10 cellular contexts compared by ENCODE assay signal in the genomic region with DNA sequence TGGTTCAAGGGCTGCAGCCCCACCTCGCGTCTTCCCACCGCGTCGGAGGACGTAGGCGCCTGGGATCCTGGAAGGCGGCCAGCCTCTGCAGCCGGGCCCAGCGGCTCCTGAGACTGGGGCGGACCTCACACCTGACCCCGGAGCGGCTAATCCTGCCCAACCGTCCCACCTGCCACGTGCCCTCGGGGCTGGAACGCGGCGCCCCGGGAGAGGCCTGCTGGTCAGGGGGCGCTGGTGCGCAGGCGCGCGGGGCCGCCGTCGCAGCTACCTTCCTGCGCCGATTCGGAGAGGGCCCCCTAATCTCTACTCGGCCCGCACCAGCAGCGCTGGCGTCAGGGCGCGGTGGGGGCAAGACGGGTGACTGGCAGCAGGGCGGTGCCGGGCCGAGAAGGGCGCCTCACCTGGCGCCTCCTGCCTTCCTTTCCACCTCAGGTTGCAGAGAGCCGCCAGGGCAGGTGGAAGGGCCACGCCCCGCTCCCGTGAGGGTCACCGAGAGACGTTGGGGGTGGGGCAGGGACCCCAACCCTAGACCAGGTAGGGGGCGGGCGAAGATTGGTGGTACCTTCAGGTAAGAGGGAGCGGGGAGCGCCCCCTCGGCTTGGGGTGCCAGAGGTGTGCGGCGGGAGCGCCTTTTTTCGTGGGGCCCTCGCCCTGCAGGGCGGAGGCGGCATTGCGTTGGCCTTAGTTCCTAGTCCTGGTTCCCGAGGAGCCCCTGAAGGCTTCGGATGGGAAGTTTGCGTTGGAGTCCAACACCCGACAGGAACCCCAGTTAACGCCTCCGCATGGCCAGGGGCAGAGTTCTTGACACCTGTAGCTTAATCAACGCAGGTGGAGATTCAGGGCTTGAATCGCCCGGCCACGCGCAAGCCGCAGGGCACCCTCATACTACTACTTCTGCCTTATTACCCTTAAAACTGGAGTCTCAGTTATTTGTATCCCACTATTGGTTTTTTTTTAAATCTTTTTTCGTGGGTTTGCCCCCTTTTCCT. TPM values are rescaled to one million over a fixed set of nuclear protein-coding genes. Genes with fewer than 3 reads are reported as not detected.
DNase-seq lines count a peak whose midpoint lies in the region; ATAC-seq and TF ChIP-seq lines count a peak whose summit lies in the region.
"Had no signal": no experiment of that assay in that cellular context is flagged by ENCODE, and none has a peak within 500 bp of the region (broad histone marks: within the 10 kb centered on the region; RNA-seq: fewer than 3 reads in every experiment).

A gene with protein sequence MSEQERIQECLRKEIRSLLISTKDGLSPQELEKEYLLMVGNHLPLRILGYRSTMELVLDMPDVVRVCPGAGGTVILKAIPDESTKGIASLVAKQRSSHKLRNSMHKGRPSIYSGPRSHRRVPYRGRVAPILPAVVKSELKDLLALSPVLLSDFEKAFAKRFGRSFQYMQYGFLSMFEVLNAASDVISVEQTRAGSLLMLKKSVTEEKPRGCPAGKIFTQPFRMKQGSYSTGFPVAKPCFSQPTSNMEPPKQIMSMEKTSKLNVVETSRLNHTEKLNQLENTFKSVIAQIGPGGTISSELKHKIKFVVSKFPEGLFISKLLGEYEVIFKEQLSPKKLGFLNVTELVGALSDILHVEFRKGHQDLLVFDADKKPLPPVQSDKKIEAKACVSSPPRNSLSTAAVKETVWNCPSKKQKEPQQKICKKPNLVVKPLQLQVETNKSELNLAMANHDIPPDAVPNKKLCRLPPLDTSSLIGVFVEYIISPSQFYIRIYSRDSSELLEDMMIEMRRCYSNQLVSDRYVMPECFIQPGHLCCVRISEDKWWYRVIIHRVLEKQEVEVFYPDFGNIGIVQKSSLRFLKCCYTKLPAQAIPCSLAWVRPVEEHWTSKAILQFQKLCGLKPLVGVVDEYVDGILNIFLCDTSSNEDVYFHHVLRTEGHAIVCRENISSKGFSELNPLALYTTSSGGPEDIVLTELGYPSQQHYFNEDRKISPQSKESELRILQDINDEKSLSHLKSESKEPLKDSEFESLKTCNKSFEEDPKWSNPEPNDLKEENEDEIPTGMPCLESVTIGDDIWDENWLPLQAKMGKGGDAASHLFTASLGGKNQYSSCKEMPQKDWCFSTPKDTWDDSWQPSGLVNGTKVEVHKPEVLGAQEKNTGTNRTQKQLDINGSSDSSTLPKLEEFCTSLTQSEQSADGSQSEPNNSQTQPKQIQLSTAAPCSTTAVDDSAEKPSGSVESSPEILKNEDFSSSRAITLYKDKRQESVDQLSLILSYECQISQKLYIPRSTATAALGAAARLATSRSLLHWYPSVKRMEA (plus strand): TSS at position 241 of the 989 bp plus-strand sequence. CDS start 784 bp downstream, outside the sequence.

- intact Hi-C loops in CD4-positive, alpha-beta T cell (cut with DNase I, micrococcal nuclease), result no loop called here

- peak within 1 kb of the TSS; percentile 41; the same call in 1 of the 2 replicates for H3K4me2 ChIP-seq in SK-N-SH

- H3K9ac ChIP-seq in SK-N-SH (no peak within 1 kb of the TSS), iPS-15b (ENCODE audit: low read depth, low read length) (no peak within 1 kb of the TSS)

- no peak for TF ChIP-seq CTCF in SK-N-SH (IDR thresholded peaks at IDR 0.05)
- no peak for TF ChIP-seq CTCF in CD4-positive, alpha-beta T cell (IDR thresholded peaks at IDR 0.05)

- H3K27ac ChIP-seq in SK-N-SH (ENCODE audit: low read depth in 2 of 2, low read length in 1 of 2), result no peak within 1 kb of the TSS
- H3K27ac ChIP-seq in CD4-positive, alpha-beta T cell (ENCODE audit: low read depth, low read length), result no peak within 1 kb of the TSS

- no peaks in the 10 kb centered on the region for H3K9me2 ChIP-seq in SK-N-SH

- H3K4me1 ChIP-seq in SK-N-SH (ENCODE audit: control insufficient read depth in 1 of 2, insufficient read depth in 2 of 2, low read depth in 1 of 2, low read length in 1 of 2) (no peaks in the 10 kb centered on the region; a peak in 1 of 4 replicates), iPS-15b (ENCODE audit: control insufficient read depth, insufficient read depth, low read length) (peaks cover 2% of the 10 kb centered on the region)

- TF ChIP-seq EP300 in SK-N-SH (IDR thresholded peaks at IDR 0.05; ENCODE audit: borderline replicate concordance in 1 of 2, low read depth in 1 of 2, low read length in 1 of 2), result no peak

- H3K27ac Mint-ChIP-seq in stimulated activated memory B cell treated with anti-CD40 and anti-IgM and Interleukin-4, amounts not matched to agents 10 μg/mL and 1 μg/mL and 100 μg/mL, for 72 hours, result no peak within 1 kb of the TSS
- no peak within 1 kb of the TSS for H3K27ac Mint-ChIP-seq in CD4-positive, alpha-beta T cell

- no peak within 1 kb of the TSS for H2AFZ ChIP-seq in SK-N-SH (ENCODE audit: low read depth)

- DNase-seq in NCI-H1436 (lab: John Stamatoyannopoulos, UW), result peak; percentile 9
- no peak for DNase-seq in NCI-H1436 treated with DMSO at 0.1 percent for 48 hours (lab: John Stamatoyannopoulos, UW)
- DNase-seq in SK-N-SH, result peak; percentile 86
- DNase-seq in CD4-positive, alpha-beta T cell, result no peak
- no peak for DNase-seq in Ammon's horn (ENCODE audit: low spot score)
- no peak for DNase-seq in 8988T
- DNase-seq: Kasumi-1 had no signal

- no peaks in the 10 kb centered on the region for H3K36me3 Mint-ChIP-seq in stimulated activated memory B cell treated with anti-CD40 and anti-IgM and Interleukin-4, amounts not matched to agents 10 μg/mL and 1 μg/mL and 100 μg/mL, for 72 hours
- H3K36me3 Mint-ChIP-seq in CD4-positive, alpha-beta T cell (ENCODE audit: low read depth), result no peaks in the 10 kb centered on the region

- H3K4me3 ChIP-seq in SK-N-SH (ENCODE audit: low read depth in 2 of 2, low read length in 1 of 2) (peak within 1 kb of the TSS in 1 of 2 experiments; percentile 25; a peak in 1 of 4 replicates), iPS-15b (ENCODE audit: low read depth, low read length) (peak within 1 kb of the TSS; percentile 30)

- CTCF ChIA-PET in SK-N-SH (lab: Yijun Ruan, JAX), result interaction anchor here (0.5 to 2.2 kb wide), 2 partner anchors 223 to 661 kb away, joined by 3 to 8 read pairs; no protein-coding TSS in a partner anchor
- CTCF ChIA-PET in CD4-positive, alpha-beta T cell (lab: Charles Lee), result no interaction called here

- H3K36me3 ChIP-seq in SK-N-SH (replicated peaks in 1 of 2; ENCODE audit: control insufficient read depth in 1 of 2, insufficient read depth in 2 of 2, low read length in 1 of 2) (no peaks in the 10 kb centered on the region), iPS-15b (ENCODE audit: control insufficient read depth, insufficient read depth, low read length) (no peaks in the 10 kb centered on the region)

- no peaks in the 10 kb centered on the region; the same call in 1 of the 2 replicates for H3K27me3 ChIP-seq in SK-N-SH (ENCODE audit: insufficient read depth)
- peaks cover 63% of the 10 kb centered on the region for H3K27me3 ChIP-seq in iPS-15b (ENCODE audit: control insufficient read depth, insufficient read depth, low read length)
- H3K27me3 ChIP-seq in CD4-positive, alpha-beta T cell (ENCODE audit: control insufficient read depth, insufficient read depth, low read length), result peaks cover 29% of the 10 kb centered on the region

- POLR2A ChIA-PET in SK-N-SH (lab: Yijun Ruan, JAX), result no interaction called here
- POLR2A ChIA-PET in CD4-positive, alpha-beta T cell (lab: Charles Lee), result interaction anchor here (0.6 kb wide), 1 partner anchor 1981 kb away, joined by 3 read pairs; no protein-coding TSS in a partner anchor

- TF ChIP-seq RAD21 in SK-N-SH (IDR thresholded peaks at IDR 0.05; ENCODE audit: low read length), result no peak

- H3K9me3 ChIP-seq in SK-N-SH, result no peaks in the 10 kb centered on the region
- H3K9me3 ChIP-seq in iPS-15b (ENCODE audit: control insufficient read depth, insufficient read depth, low read length), result no peaks in the 10 kb centered on the region
- H3K9me3 ChIP-seq in CD4-positive, alpha-beta T cell (ENCODE audit: control insufficient read depth, low read length), result no peaks in the 10 kb centered on the region

- peak; percentile 42 for ATAC-seq in stimulated activated memory B cell treated with anti-CD40 and anti-IgM and Interleukin-4, amounts not matched to agents 10 μg/mL and 1 μg/mL and 100 μg/mL, for 72 hours
- no peak for ATAC-seq in CD4-positive, alpha-beta T cell (ENCODE audit: poor library complexity)

- no peaks in the 10 kb centered on the region for H3F3A ChIP-seq in SK-N-SH (replicated peaks; ENCODE audit: insufficient read depth)

- H3K4me3 Mint-ChIP-seq in stimulated activated memory B cell treated with anti-CD40 and anti-IgM and Interleukin-4, amounts not matched to agents 10 μg/mL and 1 μg/mL and 100 μg/mL, for 72 hours, result no peak within 1 kb of the TSS
- no peak within 1 kb of the TSS for H3K4me3 Mint-ChIP-seq in CD4-positive, alpha-beta T cell

- H3K27me3 Mint-ChIP-seq in stimulated activated memory B cell treated with anti-CD40 and anti-IgM and Interleukin-4, amounts not matched to agents 10 μg/mL and 1 μg/mL and 100 μg/mL, for 72 hours, result peaks cover 52% of the 10 kb centered on the region
- H3K27me3 Mint-ChIP-seq in CD4-positive, alpha-beta T cell, result peaks cover 73% of the 10 kb centered on the region

- no peaks in the 10 kb centered on the region for H4K20me1 ChIP-seq in SK-N-SH (ENCODE audit: insufficient read depth)

- H3K4me1 Mint-ChIP-seq in stimulated activated memory B cell treated with anti-CD40 and anti-IgM and Interleukin-4, amounts not matched to agents 10 μg/mL and 1 μg/mL and 100 μg/mL, for 72 hours, result no peaks in the 10 kb centered on the region
- no peaks in the 10 kb centered on the region for H3K4me1 Mint-ChIP-seq in CD4-positive, alpha-beta T cell (ENCODE audit: low read depth)

- WGBS in SK-N-SH (ENCODE audit: low lambda C conversion rate), result 61% methylated on average over 27 of the region's 75 CpGs

- no peaks in the 10 kb centered on the region for H3K79me2 ChIP-seq in SK-N-SH (ENCODE audit: insufficient read depth)

- H3K9me3 Mint-ChIP-seq in stimulated activated memory B cell treated with anti-CD40 and anti-IgM and Interleukin-4, amounts not matched to agents 10 μg/mL and 1 μg/mL and 100 μg/mL, for 72 hours, result no peaks in the 10 kb centered on the region
- no peaks in the 10 kb centered on the region for H3K9me3 Mint-ChIP-seq in CD4-positive, alpha-beta T cell

TF ChIP-seq in SK-N-SH, 30 proteins besides CTCF, POLR2A, EP300 and RAD21:
- TF ChIP-seq MEF2A (IDR thresholded peaks at IDR 0.05; ENCODE audit: borderline replicate concordance, low read depth), result no peak
- TF ChIP-seq NRF1 (IDR thresholded peaks at IDR 0.05; ENCODE audit: low read depth, low read length), result 0 out of 2 replicates have a peak, but pooled peaks have one; percentile 33

RNA-seq across cellular contexts. Expression of the gene that starts here (rescaled TPM):
- polyA plus RNA-seq in SK-N-SH (2012; rRNA removed), result not detected in 2 replicates
- polyA plus RNA-seq in SK-N-SH (2012; cell fraction: cytosol; rRNA removed), result not detected in 2 replicates
- not detected in 2 replicates for polyA plus RNA-seq in SK-N-SH (2012; cell fraction: nucleus; rRNA removed)
- not detected for total RNA-seq in CD4-positive, alpha-beta T cell
- total RNA-seq: fibroblast of lung had no signal
- polyA plus RNA-seq: fibroblast of lung had no signal

Comparison
In these comparisons a context has a peak if more than half of its experiments do, and no peak if none do; other contexts are left out.
1. Peak in DNase-seq and H3K4me2 ChIP-seq in SK-N-SH; RNA of the gene not detected or under 1 TPM.